In the genomic region with DNA sequence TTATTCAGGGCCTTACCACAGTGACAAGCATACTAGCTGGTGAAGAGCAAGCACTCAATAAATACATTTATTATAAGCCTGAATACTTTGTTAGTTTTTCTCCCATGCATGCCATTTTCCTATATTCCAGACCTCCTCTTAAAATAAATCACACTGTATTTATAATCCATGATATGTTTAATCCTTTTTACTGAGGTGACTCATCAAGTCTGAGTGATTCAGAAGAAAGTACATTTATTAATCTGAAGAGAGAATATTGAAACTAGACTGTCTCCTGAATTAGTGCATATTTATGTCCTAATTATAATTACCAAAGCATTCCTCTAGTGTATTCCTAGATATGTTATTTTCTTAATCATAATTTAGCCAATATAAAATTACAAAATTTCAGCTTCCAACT, we compare ENCODE assay signal across 2 cellular contexts.
TF ChIP-seq lines count a peak whose summit lies in the region.

No MANE protein-coding gene starts in this region.

TF ChIP-seq in SK-N-SH treated with all-trans-retinoic acid at 6 μM for 48 hours, 23 proteins besides CTCF, POLR2A, EP300 and RAD21 (continued from another document):
- TF ChIP-seq, protein P1, sequence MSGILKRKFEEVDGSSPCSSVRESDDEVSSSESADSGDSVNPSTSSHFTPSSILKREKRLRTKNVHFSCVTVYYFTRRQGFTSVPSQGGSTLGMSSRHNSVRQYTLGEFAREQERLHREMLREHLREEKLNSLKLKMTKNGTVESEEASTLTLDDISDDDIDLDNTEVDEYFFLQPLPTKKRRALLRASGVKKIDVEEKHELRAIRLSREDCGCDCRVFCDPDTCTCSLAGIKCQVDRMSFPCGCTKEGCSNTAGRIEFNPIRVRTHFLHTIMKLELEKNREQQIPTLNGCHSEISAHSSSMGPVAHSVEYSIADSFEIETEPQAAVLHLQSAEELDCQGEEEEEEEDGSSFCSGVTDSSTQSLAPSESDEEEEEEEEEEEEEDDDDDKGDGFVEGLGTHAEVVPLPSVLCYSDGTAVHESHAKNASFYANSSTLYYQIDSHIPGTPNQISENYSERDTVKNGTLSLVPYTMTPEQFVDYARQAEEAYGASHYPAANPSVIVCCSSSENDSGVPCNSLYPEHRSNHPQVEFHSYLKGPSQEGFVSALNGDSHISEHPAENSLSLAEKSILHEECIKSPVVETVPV (CRISPR knock-in tag; IDR thresholded peaks at IDR 0.05) = no peak
- TF ChIP-seq ZNF8 (CRISPR knock-in tag; IDR thresholded peaks at IDR 0.05) = no peak
- TF ChIP-seq RARB (CRISPR knock-in tag; IDR thresholded peaks at IDR 0.05) = no peak

TF ChIP-seq in SK-N-SH, 30 proteins besides CTCF, POLR2A, EP300 and RAD21 (continued from another document):
- TF ChIP-seq GABPA (IDR thresholded peaks at IDR 0.05; ENCODE audit: low read depth) (no peak), SMC3 (IDR thresholded peaks at IDR 0.05; ENCODE audit: low read depth, low read length) (no peak)
